In the genomic region with DNA sequence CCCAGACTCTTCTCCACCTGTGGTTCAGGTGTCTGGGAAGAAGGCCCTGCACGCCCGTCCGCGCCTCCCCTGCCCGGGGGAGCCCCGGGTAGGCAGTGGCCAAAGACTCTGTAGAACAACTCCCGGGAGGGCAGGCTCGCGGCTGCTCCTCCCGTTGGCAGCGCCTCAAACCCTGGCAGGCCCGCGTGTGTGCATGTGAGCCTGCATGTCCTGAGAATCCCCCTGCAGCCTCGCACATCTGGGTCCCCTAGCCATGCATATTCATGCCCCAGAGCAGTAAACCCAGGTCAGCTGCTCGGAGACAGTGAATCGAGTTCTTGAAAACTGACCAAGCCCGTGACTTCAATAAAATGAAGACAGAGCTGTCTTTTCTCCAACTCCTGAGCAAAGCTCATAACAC, we compare ENCODE assay signal across 8 cellular contexts.
A peak's percentile ranks its signal among the peaks of the same experiment; 100 is the strongest.
DNase-seq lines count a peak whose midpoint lies in the region; ATAC-seq and TF ChIP-seq lines count a peak whose summit lies in the region.

No MANE protein-coding gene starts in this region.

- ATAC-seq in HG02852 (IDR thresholded peaks at IDR 0.05; ENCODE audit: unreplicated experiment) (peak; percentile 34), SK-N-SH treated with all-trans-retinoic acid at 6 μM for 48 hours (peak; percentile 44)

- peak overlapping the region in 1 of 2 donors; percentile 57 for H3K9ac ChIP-seq in mucosa of rectum (ENCODE audit: low read depth in 1 of 2, low read length in 2 of 2)

- POLR2A ChIA-PET in MCF 10A (lab: Yijun Ruan, JAX): no interaction called here

- no peak for TF ChIP-seq POLR2A in breast epithelium (IDR thresholded peaks at IDR 0.05)
- no peak for TF ChIP-seq POLR2A in erythroblast (IDR thresholded peaks at IDR 0.05; ENCODE audit: low read length)

- H3K4me3 ChIP-seq in breast epithelium (peak overlapping the region; percentile 48 to 75 (median 62)), mucosa of rectum (ENCODE audit: low read length in 2 of 2) (peak overlapping the region; percentile 59 to 71)

- H3K9me3 ChIP-seq in breast epithelium (no peaks in the 10 kb centered on the region), mucosa of rectum (ENCODE audit: control insufficient read depth in 2 of 2, low read length in 2 of 2) (no peaks in the 10 kb centered on the region)

- H3K27ac ChIP-seq in breast epithelium (peak overlapping the region; percentile 90 to 94), mucosa of rectum (ENCODE audit: low read depth in 2 of 2, low read length in 2 of 2) (no peak overlapping the region)

- H3K4me1 Mint-ChIP-seq in MCF 10A (ENCODE audit: insufficient read depth, unreplicated experiment): peaks cover 6% of the 10 kb centered on the region

- no peak overlapping the region for H3K4me3 Mint-ChIP-seq in MCF 10A (ENCODE audit: unreplicated experiment)

- H3K36me3 ChIP-seq in breast epithelium: no peaks in the 10 kb centered on the region
- H3K36me3 ChIP-seq in mucosa of rectum (ENCODE audit: control insufficient read depth in 2 of 2, insufficient read depth in 2 of 2, low read length in 2 of 2): no peaks in the 10 kb centered on the region

- intact Hi-C loops in breast epithelium (cut with DNase I; ENCODE audit: low total_unique reads): no loop called here
- intact Hi-C loops in MCF 10A (cut with micrococcal nuclease): no loop called here

- DNase-seq in breast epithelium (ENCODE audit: low spot score in 2 of 2) (peak; percentile 31 to 54), MCF 10A (ENCODE audit: unreplicated experiment) (no peak), erythroblast (lab: John Stamatoyannopoulos, UW) (peak; percentile 23 to 28), ureter (ENCODE audit: low spot score) (peak; percentile 54), middle frontal gyrus (ENCODE audit: extremely low spot score, low spot score) (no peak)

- TF ChIP-seq CTCF in breast epithelium (IDR thresholded peaks at IDR 0.05) (no peak), MCF 10A (IDR thresholded peaks at IDR 0.05; ENCODE audit: unreplicated experiment) (no peak)

- no peaks in the 10 kb centered on the region for H3K36me3 Mint-ChIP-seq in MCF 10A (ENCODE audit: insufficient read depth, unreplicated experiment)

- no peaks in the 10 kb centered on the region for H3K27me3 ChIP-seq in breast epithelium
- peaks cover 12 to 21% of the 10 kb centered on the region in 2 donors for H3K27me3 ChIP-seq in mucosa of rectum (ENCODE audit: control insufficient read depth in 2 of 2, insufficient read depth in 2 of 2, low read length in 2 of 2)

- H3K27me3 Mint-ChIP-seq in MCF 10A (ENCODE audit: insufficient read depth, unreplicated experiment): no peaks in the 10 kb centered on the region

- H3K27ac Mint-ChIP-seq in MCF 10A (ENCODE audit: low read depth, unreplicated experiment): no peak overlapping the region

- CTCF ChIA-PET in MCF 10A (lab: Yijun Ruan, JAX): no interaction called here

- H3K4me1 ChIP-seq in breast epithelium (peaks cover 0 to 9% of the 10 kb centered on the region in 2 donors), mucosa of rectum (ENCODE audit: control insufficient read depth in 2 of 2, insufficient read depth in 2 of 2, low read length in 2 of 2) (peaks cover 9 to 10% of the 10 kb centered on the region in 2 donors)

- H3K9me3 Mint-ChIP-seq in MCF 10A (ENCODE audit: unreplicated experiment): no peaks in the 10 kb centered on the region

- BruUV-seq in MCF 10A (replicated peaks; lab: Mats Ljungman, UMichigan): no TSS peak

TF ChIP-seq in SK-N-SH treated with all-trans-retinoic acid at 6 μM for 48 hours, 23 proteins besides CTCF, POLR2A, EP300 and RAD21:
- TF ChIP-seq ARNTL (CRISPR knock-in tag; IDR thresholded peaks at IDR 0.05; ENCODE audit: borderline replicate concordance, low read depth) (no peak), ZNF8 (CRISPR knock-in tag; IDR thresholded peaks at IDR 0.05) (no peak), ESRRG (CRISPR knock-in tag; IDR thresholded peaks at IDR 0.05) (no peak)
TF ChIP-seq in SK-N-SH treated with all-trans-retinoic acid at 6 μM for 48 hours: peak in this region for 0.

Comparison
In these comparisons a context has a peak if more than half of its experiments do, and no peak if none do; other contexts are left out.
1. DNase-seq: peak in breast epithelium (2 of 2), erythroblast (2 of 2) and ureter (single experiment); none in MCF 10A (single experiment) and middle frontal gyrus (single experiment).
2. H3K27ac ChIP-seq: peak in breast epithelium (2 of 2); none in mucosa of rectum (0 of 2).